ENCODE assay signal across 1 cellular context in the genomic region with DNA sequence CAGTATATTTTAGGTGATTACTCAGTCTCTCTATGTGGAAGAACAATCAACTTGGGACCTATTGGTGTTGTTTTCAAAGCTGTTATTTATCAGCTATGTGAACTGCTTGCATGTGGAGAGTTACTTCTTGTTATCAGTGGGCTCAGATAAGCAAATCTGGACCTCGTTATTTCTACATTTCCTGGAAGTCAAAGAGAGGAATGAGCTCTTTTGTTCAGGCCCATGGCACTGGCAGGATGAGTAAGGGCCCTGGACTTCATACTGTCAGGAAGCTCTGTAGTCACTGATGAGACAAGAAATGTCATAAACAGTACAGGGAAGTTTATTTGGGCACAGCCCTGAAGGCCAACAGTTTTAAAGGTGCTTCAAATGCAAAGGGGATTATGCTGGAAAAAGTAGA.
TF ChIP-seq lines count a peak whose summit lies in the region.

No MANE protein-coding gene starts in this region.

TF ChIP-seq in H1, 55 proteins besides CTCF, POLR2A, EP300 and RAD21 (continued from another document):
- TF ChIP-seq TEAD4 (IDR thresholded peaks at IDR 0.05; ENCODE audit: low read depth, low read length) (no peak), NANOG (IDR thresholded peaks at IDR 0.05; ENCODE audit: insufficient read depth, low read depth, low read length, poor library complexity, severe bottlenecking) (no peak), HDAC6 (IDR thresholded peaks at IDR 0.05; ENCODE audit: low read depth, low read length) (no peak), EZH2 (IDR thresholded peaks at IDR 0.05; ENCODE audit: low read depth, low read length, severe bottlenecking) (no peak), EGR1 (IDR thresholded peaks at IDR 0.05; ENCODE audit: borderline replicate concordance, low read depth, low read length) (no peak), SIN3A (conservative IDR thresholded peaks at IDR 0.05 in 1 of 2, IDR thresholded peaks at IDR 0.05 in 1 of 2; ENCODE audit: low read depth in 1 of 2, low read length in 2 of 2) (no peak), TAF1 (IDR thresholded peaks at IDR 0.05; ENCODE audit: low read depth, low read length) (no peak)
TF ChIP-seq in H1: peak in this region for 0.
